ENCODE assay signal across 1 cellular context in genomic region chr16:50066482-50067289, GRCh38.
TF ChIP-seq lines count a peak whose summit lies in the region.

No MANE protein-coding gene starts in this region.

TF ChIP-seq in HepG2, 621 proteins besides CTCF, POLR2A, EP300 and RAD21 (continued from another document):
- TF ChIP-seq ZBTB40 (IDR thresholded peaks at IDR 0.05) (no peak), ZBTB40 (CRISPR knock-in tag; IDR thresholded peaks at IDR 0.05) (no peak), KIAA2018 (CRISPR knock-in tag; IDR thresholded peaks at IDR 0.05; ENCODE audit: borderline replicate concordance) (no peak), TEAD3 (CRISPR knock-in tag; optimal IDR thresholded peaks at IDR 0.05; ENCODE audit: borderline replicate concordance) (peak; percentile 22), SIN3A (IDR thresholded peaks at IDR 0.05; ENCODE audit: borderline replicate concordance, low read depth, low read length) (no peak), TBX3 (IDR thresholded peaks at IDR 0.05; ENCODE audit: borderline replicate concordance) (no peak), NKX3-1 (CRISPR knock-in tag; IDR thresholded peaks at IDR 0.05) (no peak; the same call in 1 of the 2 replicates), TRAFD1 (CRISPR knock-in tag; IDR thresholded peaks at IDR 0.05; ENCODE audit: borderline replicate concordance) (no peak), ZNF317 (CRISPR knock-in tag; IDR thresholded peaks at IDR 0.05) (no peak), PRMT3 (CRISPR knock-in tag; IDR thresholded peaks at IDR 0.05; ENCODE audit: borderline replicate concordance, low read depth) (no peak), HES4 (CRISPR knock-in tag; IDR thresholded peaks at IDR 0.05; ENCODE audit: borderline replicate concordance) (peak; percentile 22; the same call in 1 of the 2 replicates), FIP1L1 (IDR thresholded peaks at IDR 0.05; ENCODE audit: borderline replicate concordance, insufficient read depth, low read depth, low read length) (no peak), ZNF639 (CRISPR knock-in tag; conservative IDR thresholded peaks at IDR 0.05) (no peak; the same call in 1 of the 2 replicates), HNF1B (CRISPR knock-in tag; IDR thresholded peaks at IDR 0.05) (no peak), PHF8 (CRISPR knock-in tag; IDR thresholded peaks at IDR 0.05) (no peak), ZBTB26 (CRISPR knock-in tag; IDR thresholded peaks at IDR 0.05; ENCODE audit: borderline replicate concordance) (no peak), FOXP4 (CRISPR knock-in tag; IDR thresholded peaks at IDR 0.05) (no peak)
